17 cellular contexts compared by ENCODE assay signal in the genomic region with DNA sequence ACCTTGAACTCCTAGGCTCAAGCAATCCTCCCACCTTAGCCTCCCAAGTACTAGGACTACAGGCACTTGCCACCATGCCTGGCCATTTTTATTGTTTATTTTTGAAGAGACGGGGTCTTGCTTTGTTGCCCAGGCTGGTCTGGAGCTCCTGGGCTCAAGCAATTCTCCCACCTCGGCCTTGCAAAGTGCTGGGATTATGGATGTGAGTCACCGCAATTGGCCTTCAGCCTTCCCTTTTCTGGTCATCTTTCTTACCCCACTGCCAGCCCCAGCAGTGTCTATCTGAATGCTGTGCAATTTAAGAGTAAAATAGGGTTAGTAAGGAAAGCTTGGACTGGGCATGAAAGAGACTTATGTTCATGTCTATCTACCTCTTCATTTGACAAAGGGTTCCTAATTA. TPM values are rescaled to one million over a fixed set of nuclear protein-coding genes. Genes with fewer than 3 reads are reported as not detected.
DNase-seq lines count a peak whose midpoint lies in the region; ATAC-seq and TF ChIP-seq lines count a peak whose summit lies in the region.
"Had no signal": no experiment of that assay in that cellular context is flagged by ENCODE, and none has a peak within 500 bp of the region (broad histone marks: within the 10 kb centered on the region; RNA-seq: fewer than 3 reads in every experiment).

No MANE protein-coding gene starts in this region.

- H3K36me3 ChIP-seq in GM23248 (ENCODE audit: low read depth), result no peaks in the 10 kb centered on the region

- no peaks in the 10 kb centered on the region for H3K79me2 ChIP-seq in GM23248 (ENCODE audit: insufficient read depth)

- H3K9ac ChIP-seq in GM23248, result no peak overlapping the region

- H3K4me1 ChIP-seq in GM23248 (ENCODE audit: insufficient read depth), result peaks cover 9% of the 10 kb centered on the region; the same call in 1 of the 2 replicates

- no peak overlapping the region for H2AFZ ChIP-seq in GM23248

- TF ChIP-seq CTCF in fibroblast of pulmonary artery (IDR thresholded peaks at IDR 0.05; ENCODE audit: low read length, missing control alignments), result no peak

- H3K27me3 ChIP-seq in GM23248 (replicated peaks; ENCODE audit: insufficient read depth), result no peaks in the 10 kb centered on the region

- no peak overlapping the region for H3K4me2 ChIP-seq in GM23248 (ENCODE audit: unreplicated experiment)
- H3K4me2 ChIP-seq: GM23338 had no signal

- H3K4me3 ChIP-seq in GM23248, result no peak overlapping the region
- no peak overlapping the region for H3K4me3 ChIP-seq in fibroblast of pulmonary artery (replicated peaks; ENCODE audit: low read depth, low read length)
- H3K4me3 ChIP-seq: GM23338 had no signal

- H3K9me3 ChIP-seq in GM23248 (ENCODE audit: low read depth), result no peaks in the 10 kb centered on the region

- ATAC-seq in HG02798 (IDR thresholded peaks at IDR 0.05; ENCODE audit: poor library complexity, unreplicated experiment) (no peak), GM21529 (IDR thresholded peaks at IDR 0.05; ENCODE audit: unreplicated experiment) (no peak)
- ATAC-seq: GM23338, T-cell had no signal

- H4K20me1 ChIP-seq in GM23248 (ENCODE audit: insufficient read depth), result no peaks in the 10 kb centered on the region

- WGBS in GM23248 (ENCODE audit: low coverage in 1 of 2, low lambda C conversion rate in 2 of 2, missing lambda C conversion rate in 2 of 2), 2 experiments, result 58 to 60% methylated on average over 3 of the region's 3 CpGs

- no peak overlapping the region for H3K27ac ChIP-seq in GM23248
- H3K27ac ChIP-seq: C4-2B had no signal

- in situ Hi-C loops in GM23248 (cut with MboI), result no loop called here

- no peaks in the 10 kb centered on the region for H3K9me2 ChIP-seq in GM23248 (ENCODE audit: insufficient read depth)

- DNase-seq in Daoy (ENCODE audit: low read depth) (peak; percentile 11), GM23248 (peak; percentile 50), RPMI7951 (ENCODE audit: low read depth) (peak; percentile 48), fibroblast of pulmonary artery (ENCODE audit: low read depth) (peak; percentile 16), NCI-H2107 treated with DMSO at 0.1 percent for 48 hours (lab: John Stamatoyannopoulos, UW; ENCODE audit: unreplicated experiment) (no peak), NCI-H2171 (lab: John Stamatoyannopoulos, UW) (no peak)
- DNase-seq: NCI-H1436 treated with DMSO at 0.1 percent for 48 hours, NCI-H2081, NCI-H2227 treated with DMSO at 0.1 percent for 48 hours, NCI-H526 treated with DMSO at 0.1 percent for 48 hours, OCI-M1, T-cell had no signal

- 0 out of 2 replicates have a peak, but pooled peaks cover 8% of the 10 kb centered on the region for H3F3A ChIP-seq in GM23248 (ENCODE audit: insufficient read depth)

RNA-seq across cellular contexts. Expression of a gene that starts 6.1 kb away (rescaled TPM):
- not detected in 2 replicates for total RNA-seq in Daoy (2014; rRNA removed; shearing (Covaris generic))
- 0.11 and 0.13 TPM in 2 replicates for total RNA-seq in GM23248 (2014; rRNA removed; shearing (Covaris generic))
- polyA plus RNA-seq in GM23248 (2016; fragmentation: Nextera tagmentation; extraction: Ambion mirVana), result 0.08 and 0.09 TPM in 2 replicates
- 0.68 and 1.2 TPM in 2 replicates for total RNA-seq in RPMI7951 (2014; rRNA removed; shearing (Covaris generic))
- total RNA-seq: GM23338, SK-MEL-5, T-cell had no signal
- polyA plus RNA-seq: GM23338 had no signal

RNA-seq across cellular contexts. Expression of a gene that starts 28.9 kb away (rescaled TPM):
- total RNA-seq in Daoy (2014; rRNA removed; shearing (Covaris generic)), result 0.48 TPM in 1 of 2 replicates, not detected in the other
- total RNA-seq in GM23248 (2014; rRNA removed; shearing (Covaris generic)), result not detected in 2 replicates
- not detected in 2 replicates for polyA plus RNA-seq in GM23248 (2016; fragmentation: Nextera tagmentation; extraction: Ambion mirVana)
- total RNA-seq in RPMI7951 (2014; rRNA removed; shearing (Covaris generic)), result not detected in 2 replicates
- total RNA-seq: SK-MEL-5, T-cell had no signal
- polyA plus RNA-seq: GM23338 had no signal

Comparison
In these comparisons a context has a peak if more than half of its experiments do, and no peak if none do; other contexts are left out.
1. DNase-seq: peak in Daoy (single experiment), GM23248 (single experiment), RPMI7951 (single experiment) and fibroblast of pulmonary artery (single experiment); none in NCI-H2107 treated with DMSO at 0.1 percent for 48 hours (single experiment) and NCI-H2171 (single experiment).